In genomic region chr4:99126376-99126775, GRCh38 we compare ENCODE assay signal across 7 cellular contexts. TPM values are rescaled to one million over a fixed set of nuclear protein-coding genes. Genes with fewer than 3 reads are reported as not detected.
"Had no signal": no experiment of that assay in that cellular context is flagged by ENCODE, and none has a peak within 500 bp of the region (broad histone marks: within the 10 kb centered on the region; RNA-seq: fewer than 3 reads in every experiment).

No MANE protein-coding gene starts in this region.

- H3K27ac ChIP-seq: HL-60 had no signal

- DNase-seq: IMR-90, KBM-7 had no signal

- ATAC-seq: K562 had no signal

- H3K4me3 ChIP-seq: K562 had no signal

RNA-seq across cellular contexts. Expression of gene ADH4, which starts 17.7 kb away (rescaled TPM):
- total RNA-seq: HT-29, HT1080, IMR-90, K562 had no signal
- polyA plus RNA-seq: IgD-negative memory B cell, IMR-90, K562 had no signal
